In genomic region chr16:30921748-30922419, GRCh38 we compare ENCODE assay signal across 1 cellular context.
TF ChIP-seq lines count a peak whose summit lies in the region.

No MANE protein-coding gene starts in this region.

TF ChIP-seq in K562, 482 proteins besides CTCF, POLR2A, EP300 and RAD21 (continues in another document):
- TF ChIP-seq FOXA3 (CRISPR knock-in tag; conservative IDR thresholded peaks at IDR 0.05 in 1 of 2, IDR thresholded peaks at IDR 0.05 in 1 of 2) (peak in 1 of 2 experiments; percentile 18; a peak in 2 of 4 replicates), SAFB (IDR thresholded peaks at IDR 0.05; ENCODE audit: borderline replicate concordance, low read depth, low read length) (peak; percentile 82), NEUROD1 (IDR thresholded peaks at IDR 0.05; ENCODE audit: borderline replicate concordance, low read depth, low read length, partially characterized antibody) (no peak), ARID2 (IDR thresholded peaks at IDR 0.05) (0 out of 2 replicates have a peak, but pooled peaks have one; percentile 42), PCBP2 (IDR thresholded peaks at IDR 0.05; ENCODE audit: low read depth, low read length, poor library complexity, severe bottlenecking) (no peak), NCOR1 (IDR thresholded peaks at IDR 0.05) (no peak), TGIF2 (CRISPR knock-in tag; IDR thresholded peaks at IDR 0.05) (no peak), CBX1 (IDR thresholded peaks at IDR 0.05; ENCODE audit: low read depth) (peak; percentile 97), ZBTB2 (IDR thresholded peaks at IDR 0.05) (peak; percentile 62), SRF (CRISPR knock-in tag; IDR thresholded peaks at IDR 0.05) (peak in 1 of 2 experiments; percentile 28; a peak in 1 of 4 replicates), SMAD4 (CRISPR knock-in tag; conservative IDR thresholded peaks at IDR 0.05) (no peak), MAZ (CRISPR knock-in tag; conservative IDR thresholded peaks at IDR 0.05 in 1 of 2, IDR thresholded peaks at IDR 0.05 in 1 of 2) (peak; percentile 44 to 93; a peak in 3 of 4 replicates), OTX1 (CRISPR knock-in tag; IDR thresholded peaks at IDR 0.05) (no peak), THRB (CRISPR knock-in tag; conservative IDR thresholded peaks at IDR 0.05) (0 out of 2 replicates have a peak, but pooled peaks have one; percentile 4), ZNF778 (CRISPR knock-in tag; IDR thresholded peaks at IDR 0.05) (no peak), ARNT (IDR thresholded peaks at IDR 0.05) (0 out of 4 replicates have a peak, but pooled peaks of 1 of the 2 experiments have one; percentile 9), HNRNPLL (IDR thresholded peaks at IDR 0.05; ENCODE audit: low read depth, low read length, poor library complexity, severe bottlenecking) (no peak), ZNF780A (CRISPR knock-in tag; IDR thresholded peaks at IDR 0.05) (no peak), KDM1A (IDR thresholded peaks at IDR 0.05) (peak; percentile 72 to 86; a peak in 3 of 4 replicates), SLC30A9 (CRISPR knock-in tag; IDR thresholded peaks at IDR 0.05) (no peak), CHD4 (IDR thresholded peaks at IDR 0.05; ENCODE audit: insufficient read depth, insufficient replicate concordance, low read depth, low read length, poor library complexity, severe bottlenecking) (peak; percentile 98), MLX (CRISPR knock-in tag; conservative IDR thresholded peaks at IDR 0.05) (0 out of 4 replicates have a peak, but pooled peaks of 1 of the 2 experiments have one; percentile 47), E2F3 (CRISPR knock-in tag; IDR thresholded peaks at IDR 0.05) (0 out of 2 replicates have a peak, but pooled peaks have one; percentile 34), BDP1 (IDR thresholded peaks at IDR 0.05; ENCODE audit: insufficient read depth, insufficient read length) (no peak), ZBTB34 (CRISPR knock-in tag; IDR thresholded peaks at IDR 0.05) (no peak), NRF1 (conservative IDR thresholded peaks at IDR 0.05 in 1 of 2, IDR thresholded peaks at IDR 0.05 in 1 of 2) (no peak), ZNF354B (CRISPR knock-in tag; IDR thresholded peaks at IDR 0.05) (no peak), HMG20B (CRISPR knock-in tag; IDR thresholded peaks at IDR 0.05) (no peak), ASH1L (IDR thresholded peaks at IDR 0.05; ENCODE audit: borderline replicate concordance, low read depth, partially characterized antibody) (no peak), KAT7 (CRISPR knock-in tag; IDR thresholded peaks at IDR 0.05; ENCODE audit: borderline replicate concordance) (0 out of 2 replicates have a peak, but pooled peaks have one; percentile 63), HNRNPL (IDR thresholded peaks at IDR 0.05; ENCODE audit: low read depth, low read length) (no peak), RNF2 (IDR thresholded peaks at IDR 0.05) (no peak; the same call in 1 of the 2 replicates), RBM39 (optimal IDR thresholded peaks at IDR 0.05; ENCODE audit: low read depth, low read length) (peak; percentile 96), TAF1 (IDR thresholded peaks at IDR 0.05; ENCODE audit: control insufficient read depth, extremely low read depth, insufficient read depth, low read length, severe bottlenecking) (no peak), HIVEP1 (CRISPR knock-in tag; IDR thresholded peaks at IDR 0.05) (no peak), ZFP30 (CRISPR knock-in tag; IDR thresholded peaks at IDR 0.05; ENCODE audit: borderline replicate concordance) (no peak), DMBX1 (CRISPR knock-in tag; IDR thresholded peaks at IDR 0.05; ENCODE audit: borderline replicate concordance) (no peak)
- TF ChIP-seq, protein P1, sequence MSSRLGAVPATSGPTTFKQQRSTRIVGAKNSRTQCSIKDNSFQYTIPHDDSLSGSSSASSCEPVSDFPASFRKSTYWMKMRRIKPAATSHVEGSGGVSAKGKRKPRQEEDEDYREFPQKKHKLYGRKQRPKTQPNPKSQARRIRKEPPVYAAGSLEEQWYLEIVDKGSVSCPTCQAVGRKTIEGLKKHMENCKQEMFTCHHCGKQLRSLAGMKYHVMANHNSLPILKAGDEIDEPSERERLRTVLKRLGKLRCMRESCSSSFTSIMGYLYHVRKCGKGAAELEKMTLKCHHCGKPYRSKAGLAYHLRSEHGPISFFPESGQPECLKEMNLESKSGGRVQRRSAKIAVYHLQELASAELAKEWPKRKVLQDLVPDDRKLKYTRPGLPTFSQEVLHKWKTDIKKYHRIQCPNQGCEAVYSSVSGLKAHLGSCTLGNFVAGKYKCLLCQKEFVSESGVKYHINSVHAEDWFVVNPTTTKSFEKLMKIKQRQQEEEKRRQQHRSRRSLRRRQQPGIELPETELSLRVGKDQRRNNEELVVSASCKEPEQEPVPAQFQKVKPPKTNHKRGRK (tag; IDR thresholded peaks at IDR 0.05): no peak
- TF ChIP-seq, protein P2, sequence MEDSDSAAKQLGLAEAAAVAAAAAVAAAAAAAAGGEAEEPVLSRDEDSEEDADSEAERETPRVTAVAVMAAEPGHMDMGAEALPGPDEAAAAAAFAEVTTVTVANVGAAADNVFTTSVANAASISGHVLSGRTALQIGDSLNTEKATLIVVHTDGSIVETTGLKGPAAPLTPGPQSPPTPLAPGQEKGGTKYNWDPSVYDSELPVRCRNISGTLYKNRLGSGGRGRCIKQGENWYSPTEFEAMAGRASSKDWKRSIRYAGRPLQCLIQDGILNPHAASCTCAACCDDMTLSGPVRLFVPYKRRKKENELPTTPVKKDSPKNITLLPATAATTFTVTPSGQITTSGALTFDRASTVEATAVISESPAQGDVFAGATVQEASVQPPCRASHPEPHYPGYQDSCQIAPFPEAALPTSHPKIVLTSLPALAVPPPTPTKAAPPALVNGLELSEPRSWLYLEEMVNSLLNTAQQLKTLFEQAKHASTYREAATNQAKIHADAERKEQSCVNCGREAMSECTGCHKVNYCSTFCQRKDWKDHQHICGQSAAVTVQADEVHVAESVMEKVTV (CRISPR knock-in tag; IDR thresholded peaks at IDR 0.05): peak; percentile 49
- TF ChIP-seq, protein P3, sequence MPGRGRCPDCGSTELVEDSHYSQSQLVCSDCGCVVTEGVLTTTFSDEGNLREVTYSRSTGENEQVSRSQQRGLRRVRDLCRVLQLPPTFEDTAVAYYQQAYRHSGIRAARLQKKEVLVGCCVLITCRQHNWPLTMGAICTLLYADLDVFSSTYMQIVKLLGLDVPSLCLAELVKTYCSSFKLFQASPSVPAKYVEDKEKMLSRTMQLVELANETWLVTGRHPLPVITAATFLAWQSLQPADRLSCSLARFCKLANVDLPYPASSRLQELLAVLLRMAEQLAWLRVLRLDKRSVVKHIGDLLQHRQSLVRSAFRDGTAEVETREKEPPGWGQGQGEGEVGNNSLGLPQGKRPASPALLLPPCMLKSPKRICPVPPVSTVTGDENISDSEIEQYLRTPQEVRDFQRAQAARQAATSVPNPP (IDR thresholded peaks at IDR 0.05; ENCODE audit: borderline replicate concordance, insufficient read depth, insufficient read length): no peak
- TF ChIP-seq, protein P4, sequence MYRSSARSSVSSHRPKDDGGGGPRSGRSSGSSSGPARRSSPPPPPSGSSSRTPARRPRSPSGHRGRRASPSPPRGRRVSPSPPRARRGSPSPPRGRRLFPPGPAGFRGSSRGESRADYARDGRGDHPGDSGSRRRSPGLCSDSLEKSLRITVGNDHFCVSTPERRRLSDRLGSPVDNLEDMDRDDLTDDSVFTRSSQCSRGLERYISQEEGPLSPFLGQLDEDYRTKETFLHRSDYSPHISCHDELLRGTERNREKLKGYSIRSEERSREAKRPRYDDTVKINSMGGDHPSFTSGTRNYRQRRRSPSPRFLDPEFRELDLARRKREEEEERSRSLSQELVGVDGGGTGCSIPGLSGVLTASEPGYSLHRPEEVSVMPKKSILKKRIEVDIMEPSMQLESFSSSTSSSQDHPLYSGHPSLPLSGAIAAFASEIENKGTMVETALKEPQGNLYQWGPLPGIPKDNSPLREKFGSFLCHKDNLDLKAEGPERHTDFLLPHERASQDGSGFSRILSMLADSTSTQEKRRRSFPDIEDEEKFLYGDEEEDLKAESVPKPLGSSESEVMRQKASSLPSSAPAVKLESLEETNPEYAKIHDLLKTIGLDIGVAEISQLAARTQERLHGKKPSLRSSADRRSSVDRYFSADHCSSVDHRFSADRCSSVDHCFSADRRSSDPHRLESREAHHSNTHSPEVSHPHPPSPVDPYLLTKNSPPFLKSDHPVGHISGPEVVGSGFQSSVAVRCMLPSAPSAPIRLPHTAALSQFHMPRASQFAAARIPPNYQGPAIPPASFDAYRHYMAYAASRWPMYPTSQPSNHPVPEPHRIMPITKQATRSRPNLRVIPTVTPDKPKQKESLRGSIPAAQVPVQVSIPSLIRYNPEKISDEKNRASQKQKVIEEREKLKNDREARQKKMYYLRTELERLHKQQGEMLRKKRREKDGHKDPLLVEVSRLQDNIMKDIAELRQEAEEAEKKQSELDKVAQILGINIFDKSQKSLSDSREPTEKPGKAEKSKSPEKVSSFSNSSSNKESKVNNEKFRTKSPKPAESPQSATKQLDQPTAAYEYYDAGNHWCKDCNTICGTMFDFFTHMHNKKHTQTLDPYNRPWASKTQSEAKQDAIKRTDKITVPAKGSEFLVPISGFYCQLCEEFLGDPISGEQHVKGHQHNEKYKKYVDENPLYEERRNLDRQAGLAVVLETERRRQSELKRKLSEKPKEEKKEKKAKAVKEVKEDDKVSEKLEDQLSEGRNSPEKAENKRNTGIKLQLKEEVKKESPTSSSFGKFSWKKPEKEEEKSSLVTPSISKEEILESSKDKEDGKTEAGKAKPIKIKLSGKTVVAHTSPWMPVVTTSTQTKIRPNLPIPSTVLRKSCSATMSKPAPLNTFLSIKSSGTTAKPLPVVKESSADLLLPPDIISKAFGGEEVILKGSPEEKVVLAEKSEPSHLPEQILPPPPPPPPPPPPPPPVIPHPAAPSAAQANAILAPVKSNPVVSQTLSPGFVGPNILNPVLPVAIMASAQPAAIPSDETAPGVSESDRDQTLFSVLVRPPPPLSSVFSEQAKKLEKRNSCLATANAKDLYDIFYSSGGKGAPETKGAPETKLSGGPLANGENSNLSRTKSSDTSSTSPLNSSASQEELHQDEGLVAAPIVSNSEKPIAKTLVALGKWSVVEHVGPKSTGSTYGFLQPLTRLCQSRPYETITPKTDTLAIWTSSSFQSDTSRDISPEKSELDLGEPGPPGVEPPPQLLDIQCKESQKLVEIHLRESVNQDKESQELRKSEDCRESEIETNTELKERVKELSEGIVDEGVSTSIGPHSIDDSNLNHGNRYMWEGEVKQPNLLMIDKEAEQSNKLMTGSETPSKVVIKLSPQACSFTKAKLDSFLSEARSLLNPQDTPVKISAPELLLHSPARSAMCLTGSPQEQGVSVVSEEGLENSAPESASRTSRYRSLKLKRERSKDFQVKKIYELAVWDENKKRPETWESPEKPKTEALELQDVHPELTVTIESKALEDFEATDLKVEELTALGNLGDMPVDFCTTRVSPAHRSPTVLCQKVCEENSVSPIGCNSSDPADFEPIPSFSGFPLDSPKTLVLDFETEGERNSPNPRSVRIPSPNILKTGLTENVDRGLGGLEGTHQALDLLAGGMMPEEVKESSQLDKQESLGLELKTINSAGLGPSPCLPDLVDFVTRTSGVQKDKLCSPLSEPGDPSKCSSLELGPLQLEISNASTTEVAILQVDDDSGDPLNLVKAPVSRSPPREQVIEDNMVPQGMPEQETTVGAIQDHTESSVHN (IDR thresholded peaks at IDR 0.05; ENCODE audit: borderline replicate concordance in 1 of 2, low read depth in 1 of 2): no peak
- TF ChIP-seq, protein P5, sequence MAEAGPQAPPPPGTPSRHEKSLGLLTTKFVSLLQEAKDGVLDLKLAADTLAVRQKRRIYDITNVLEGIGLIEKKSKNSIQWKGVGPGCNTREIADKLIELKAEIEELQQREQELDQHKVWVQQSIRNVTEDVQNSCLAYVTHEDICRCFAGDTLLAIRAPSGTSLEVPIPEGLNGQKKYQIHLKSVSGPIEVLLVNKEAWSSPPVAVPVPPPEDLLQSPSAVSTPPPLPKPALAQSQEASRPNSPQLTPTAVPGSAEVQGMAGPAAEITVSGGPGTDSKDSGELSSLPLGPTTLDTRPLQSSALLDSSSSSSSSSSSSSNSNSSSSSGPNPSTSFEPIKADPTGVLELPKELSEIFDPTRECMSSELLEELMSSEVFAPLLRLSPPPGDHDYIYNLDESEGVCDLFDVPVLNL (CRISPR knock-in tag; IDR thresholded peaks at IDR 0.05; ENCODE audit: low read depth): peak; percentile 69; the same call in 1 of the 2 replicates
